20 cellular contexts compared by ENCODE assay signal in the genomic region with DNA sequence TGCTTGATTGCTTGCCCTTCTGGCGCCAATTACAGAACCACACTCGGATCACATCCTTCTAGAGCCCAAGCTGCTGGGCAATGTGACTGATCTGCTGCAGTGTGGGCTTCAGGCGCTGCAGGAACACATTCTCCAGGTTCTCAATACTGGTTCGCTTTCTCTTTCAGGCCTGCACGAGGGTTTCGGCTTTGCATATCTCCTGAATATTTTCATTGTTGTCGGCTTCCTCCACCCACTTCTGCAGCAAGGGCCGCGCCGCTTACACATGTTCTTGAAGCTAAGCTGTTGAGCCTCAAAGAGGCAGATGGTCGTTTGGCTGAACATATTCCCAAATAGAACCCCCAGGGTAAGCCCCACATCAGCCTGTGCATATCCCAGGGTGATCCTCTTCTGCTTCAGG.
"Had no signal": no experiment of that assay in that cellular context is flagged by ENCODE, and none has a peak within 500 bp of the region (broad histone marks: within the 10 kb centered on the region; RNA-seq: fewer than 3 reads in every experiment).

No MANE protein-coding gene starts in this region.

- H3K9me3 Mint-ChIP-seq: stimulated activated effector memory CD8-positive, alpha-beta T cell treated with anti-CD3 and anti-CD28 coated beads, Interleukin-12 subunit alpha, Interleukin-12 subunit beta, amount 100 ng/mL, for 72 hours; stimulated activated naive CD8-positive, alpha-beta T cell treated with anti-CD3 and anti-CD28 coated beads, Interleukin-15, Interleukin-2, amounts not matched to agents 100 ng/mL and 50 ng/mL, for 24 hours had no signal

- ATAC-seq: esophagus mucosa; gastroesophageal sphincter; left colon; left ventricle myocardium superior; psoas muscle; right lobe of liver; stimulated activated effector memory CD8-positive, alpha-beta T cell treated with anti-CD3 and anti-CD28 coated beads, Interleukin-12 subunit alpha, Interleukin-12 subunit beta, amount 100 ng/mL, for 72 hours had no signal

- H3K4me3 Mint-ChIP-seq: naive B cell; nephron; stimulated activated effector memory CD8-positive, alpha-beta T cell treated with anti-CD3 and anti-CD28 coated beads, Interleukin-12 subunit alpha, Interleukin-12 subunit beta, amount 100 ng/mL, for 72 hours; stimulated activated naive CD8-positive, alpha-beta T cell treated with anti-CD3 and anti-CD28 coated beads, Interleukin-15, Interleukin-2, amounts not matched to agents 100 ng/mL and 50 ng/mL, for 24 hours had no signal

- H3K27me3 ChIP-seq: gastroesophageal sphincter, right lobe of liver, testis, tibial nerve had no signal

- H3K4me1 Mint-ChIP-seq: nephron; stimulated activated effector memory CD8-positive, alpha-beta T cell treated with anti-CD3 and anti-CD28 coated beads, Interleukin-12 subunit alpha, Interleukin-12 subunit beta, amount 100 ng/mL, for 72 hours had no signal

- H3K27ac Mint-ChIP-seq: nephron; stimulated activated effector memory CD8-positive, alpha-beta T cell treated with anti-CD3 and anti-CD28 coated beads, Interleukin-12 subunit alpha, Interleukin-12 subunit beta, amount 100 ng/mL, for 72 hours; stimulated activated naive CD8-positive, alpha-beta T cell treated with anti-CD3 and anti-CD28 coated beads, Interleukin-15, Interleukin-2, amounts not matched to agents 100 ng/mL and 50 ng/mL, for 24 hours had no signal

- H3K9me3 ChIP-seq: gastroesophageal sphincter, psoas muscle, right lobe of liver, testis, tibial nerve had no signal

- DNase-seq: effector memory CD4-positive, alpha-beta T cell; left colon; left ventricle myocardium superior; mesendoderm; naive B cell; occipital lobe; psoas muscle; retina; right lobe of liver; stimulated activated CD4-positive, alpha-beta T cell treated with anti-CD3 and anti-CD28 coated beads, Interleukin-4, amount 100 ng/mL, for 1 hour; stimulated activated CD8-positive, alpha-beta memory T cell treated with anti-CD3 and anti-CD28 coated beads, Interleukin-4, amount 100 ng/mL, for 48 hours; testis had no signal

- H3K27me3 Mint-ChIP-seq: naive B cell; stimulated activated naive CD8-positive, alpha-beta T cell treated with anti-CD3 and anti-CD28 coated beads, Interleukin-15, Interleukin-2, amounts not matched to agents 100 ng/mL and 50 ng/mL, for 24 hours had no signal

- H3K4me1 ChIP-seq: gastroesophageal sphincter, parathyroid adenoma, psoas muscle, right lobe of liver, testis, tibial nerve had no signal

- H3K4me3 ChIP-seq: gastroesophageal sphincter, lung, psoas muscle, right lobe of liver, testis, tibial nerve had no signal

- H3K27ac ChIP-seq: gastroesophageal sphincter, parathyroid adenoma, psoas muscle, right lobe of liver, testis, tibial nerve had no signal
